In the genomic region with DNA sequence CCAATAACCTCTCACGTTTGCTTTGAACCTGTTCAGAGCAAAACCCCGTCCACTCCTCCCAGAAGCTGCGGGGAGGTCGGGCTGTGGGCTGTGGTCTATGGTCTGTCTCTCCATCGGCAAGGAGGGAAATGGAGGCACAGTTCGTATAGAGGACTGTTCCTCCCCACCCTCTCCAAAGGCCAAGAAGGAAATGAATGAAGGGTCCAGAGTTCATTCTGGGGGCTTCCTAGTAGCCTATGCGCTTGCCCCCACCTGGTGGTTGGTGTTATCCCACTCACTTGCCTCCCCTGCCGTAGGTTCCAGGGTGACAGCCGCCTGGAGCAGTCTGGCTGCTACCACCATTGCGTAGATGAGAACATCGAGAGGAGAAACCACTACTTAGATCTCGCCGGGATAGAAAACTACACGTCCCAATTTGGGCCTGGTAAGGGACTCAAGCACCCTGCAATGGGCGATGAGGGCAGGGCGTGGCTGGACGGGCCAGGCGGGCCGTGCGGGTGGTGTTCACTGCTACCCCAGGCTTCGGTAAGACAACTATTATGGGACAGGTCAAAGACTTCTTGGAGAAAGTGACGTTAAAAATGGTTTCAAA, we compare ENCODE assay signal across 28 cellular contexts. TPM values are rescaled to one million over a fixed set of nuclear protein-coding genes. Genes with fewer than 3 reads are reported as not detected.
"Had no signal": no experiment of that assay in that cellular context is flagged by ENCODE, and none has a peak within 500 bp of the region (broad histone marks: within the 10 kb centered on the region; RNA-seq: fewer than 3 reads in every experiment).

No MANE protein-coding gene starts in this region.

- DNase-seq: colonic mucosa; cortex of kidney; effector CD8-positive, alpha-beta T cell; effector memory CD8-positive, alpha-beta T cell; endodermal cell; erythroblast; esophagus squamous epithelium; foreskin fibroblast; foreskin melanocyte; gastrocnemius medialis; heart left ventricle; hypothalamus; immature natural killer cell; islet precursor cell; kidney; kidney glomerular epithelial cell; left colon; left ventricle myocardium inferior; mammary epithelial cell; mesendoderm; midbrain; naive thymus-derived CD4-positive, alpha-beta T cell had no signal

- ATAC-seq: effector memory CD8-positive, alpha-beta T cell; esophagus mucosa; gastrocnemius medialis; heart left ventricle; left lobe of liver; naive thymus-derived CD4-positive, alpha-beta T cell had no signal

- H3K9me3 Mint-ChIP-seq: dendritic cell treated with granulocyte-macrophage colony-stimulating factor and Interleukin-4, amounts not matched to agents 40 ng/mL and 50 ng/mL, for 4 days; effector memory CD8-positive, alpha-beta T cell; endodermal cell; immature natural killer cell; memory B cell; naive thymus-derived CD4-positive, alpha-beta T cell had no signal

- H3K36me3 Mint-ChIP-seq: memory B cell had no signal

- H3K4me3 Mint-ChIP-seq: dendritic cell treated with granulocyte-macrophage colony-stimulating factor and Interleukin-4, amounts not matched to agents 40 ng/mL and 50 ng/mL, for 4 days; effector memory CD8-positive, alpha-beta T cell; endodermal cell; immature natural killer cell; memory B cell; naive thymus-derived CD4-positive, alpha-beta T cell had no signal

- H3K27me3 Mint-ChIP-seq: effector memory CD8-positive, alpha-beta T cell; naive thymus-derived CD4-positive, alpha-beta T cell had no signal

- H3K27ac Mint-ChIP-seq: dendritic cell treated with granulocyte-macrophage colony-stimulating factor and Interleukin-4, amounts not matched to agents 40 ng/mL and 50 ng/mL, for 4 days; effector memory CD8-positive, alpha-beta T cell; endodermal cell; immature natural killer cell; memory B cell had no signal

RNA-seq across cellular contexts. Expression of gene SNX20, which starts 49.0 kb away (rescaled TPM):
- total RNA-seq: endodermal cell, glomerular endothelial cell, hepatocyte, mammary epithelial cell had no signal
